8 cellular contexts compared by ENCODE assay signal in genomic region chr6:209432-210103, GRCh38.
DNase-seq lines count a peak whose midpoint lies in the region; ATAC-seq and TF ChIP-seq lines count a peak whose summit lies in the region.

No MANE protein-coding gene starts in this region.

- H3K27ac ChIP-seq in suprapubic skin (no peak overlapping the region), right lobe of liver (no peak overlapping the region)

- peaks cover 4% of the 10 kb centered on the region for H3K27me3 Mint-ChIP-seq in activated T-cell treated with anti-CD3 and anti-CD28 coated beads, Interleukin-2, amount 50 U/mL, for 4 hours (ENCODE audit: low read depth)

- peak; percentile 90 for ATAC-seq in GM19395 (IDR thresholded peaks at IDR 0.05; ENCODE audit: unreplicated experiment)
- ATAC-seq in HG03159 (IDR thresholded peaks at IDR 0.05; ENCODE audit: unreplicated experiment), result peak; percentile 62
- peak; percentile 90 to 91 for ATAC-seq in activated T-cell treated with anti-CD3 and anti-CD28 coated beads, Interleukin-2, amount 50 U/mL, for 4 hours
- no peak for ATAC-seq in right lobe of liver

- peaks cover 38% of the 10 kb centered on the region for H3K27me3 ChIP-seq in suprapubic skin
- no peaks in the 10 kb centered on the region for H3K27me3 ChIP-seq in right lobe of liver

- TF ChIP-seq CTCF in suprapubic skin (IDR thresholded peaks at IDR 0.05) (no peak), right lobe of liver (IDR thresholded peaks at IDR 0.05) (no peak)

- TF ChIP-seq POLR2A in suprapubic skin (IDR thresholded peaks at IDR 0.05), result no peak
- TF ChIP-seq POLR2A in right lobe of liver (IDR thresholded peaks at IDR 0.05), result no peak

- H3K4me3 Mint-ChIP-seq in activated T-cell treated with anti-CD3 and anti-CD28 coated beads, Interleukin-2, amount 50 U/mL, for 4 hours, result peak overlapping the region; percentile 85

- peaks cover 26% of the 10 kb centered on the region for H3K4me1 Mint-ChIP-seq in activated T-cell treated with anti-CD3 and anti-CD28 coated beads, Interleukin-2, amount 50 U/mL, for 4 hours (ENCODE audit: low read depth)

- H3K9me3 ChIP-seq in suprapubic skin, result no peaks in the 10 kb centered on the region
- H3K9me3 ChIP-seq in right lobe of liver, result no peaks in the 10 kb centered on the region

- TF ChIP-seq EP300 in suprapubic skin (IDR thresholded peaks at IDR 0.05), result no peak

- H3K36me3 ChIP-seq in suprapubic skin (no peaks in the 10 kb centered on the region), right lobe of liver (no peaks in the 10 kb centered on the region)

- no peaks in the 10 kb centered on the region for H3K36me3 Mint-ChIP-seq in activated T-cell treated with anti-CD3 and anti-CD28 coated beads, Interleukin-2, amount 50 U/mL, for 4 hours (ENCODE audit: insufficient read depth)

- no peaks in the 10 kb centered on the region for H3K9me3 Mint-ChIP-seq in activated T-cell treated with anti-CD3 and anti-CD28 coated beads, Interleukin-2, amount 50 U/mL, for 4 hours

- DNase-seq in activated T-cell treated with anti-CD3 and anti-CD28 coated beads, Interleukin-2, amount 50 U/mL, for 4 hours, result peak; percentile 49
- DNase-seq in stimulated activated CD8-positive, alpha-beta memory T cell treated with anti-CD3 and anti-CD28 coated beads, Interleukin-7, amount 100 ng/mL, for 24 hours (ENCODE audit: low read depth), result peak; percentile 33
- DNase-seq in suprapubic skin (ENCODE audit: low spot score in 2 of 2), result no peak
- DNase-seq in ureter (ENCODE audit: low spot score), result no peak
- no peak for DNase-seq in right lobe of liver
- no peak for DNase-seq in H4 (ENCODE audit: low spot score)

- H3K4me3 ChIP-seq in suprapubic skin (no peak overlapping the region), right lobe of liver (no peak overlapping the region)

- intact Hi-C loops in right lobe of liver (cut with DNase I), result no loop called here

- 90% methylated on average over 27 of the region's 27 CpGs for WGBS in suprapubic skin
- 77% methylated on average over 17 of the region's 27 CpGs for WGBS in right lobe of liver (ENCODE audit: insufficient coverage, low coverage, low lambda C conversion rate, missing lambda C conversion rate)

- H3K4me1 ChIP-seq in suprapubic skin (no peaks in the 10 kb centered on the region), right lobe of liver (no peaks in the 10 kb centered on the region)

Comparison
In these comparisons a context has a peak if more than half of its experiments do, and no peak if none do; other contexts are left out.
1. ATAC-seq: peak in GM19395 (single experiment), HG03159 (single experiment) and activated T-cell treated with anti-CD3 and anti-CD28 coated beads, Interleukin-2, amount 50 U/mL, for 4 hours (2 of 2); none in right lobe of liver (0 of 4).
2. DNase-seq: peak in activated T-cell treated with anti-CD3 and anti-CD28 coated beads, Interleukin-2, amount 50 U/mL, for 4 hours (single experiment) and stimulated activated CD8-positive, alpha-beta memory T cell treated with anti-CD3 and anti-CD28 coated beads, Interleukin-7, amount 100 ng/mL, for 24 hours (single experiment); none in suprapubic skin (0 of 2), ureter (single experiment), right lobe of liver (0 of 3) and H4 (single experiment).